Comparison of ENCODE assay signal across 29 cellular contexts in the genomic region with DNA sequence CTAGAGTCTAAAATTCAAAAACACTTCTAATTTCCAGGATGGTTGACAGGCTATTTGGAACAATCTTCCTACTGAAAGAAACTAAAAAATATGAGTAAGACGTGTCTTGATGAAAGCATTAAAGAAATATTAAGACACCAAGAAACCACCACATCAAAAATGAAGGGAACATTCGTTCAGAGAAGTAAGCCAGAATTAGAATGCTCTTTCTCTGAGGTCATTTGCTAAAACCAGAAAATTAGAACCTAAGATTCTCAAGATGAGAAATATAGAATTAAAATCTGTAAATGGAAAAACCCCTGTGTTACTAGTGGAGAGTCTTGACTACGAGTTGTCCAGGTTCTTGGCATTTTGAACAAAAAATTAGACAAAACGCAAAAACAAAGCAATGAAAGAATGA.
"Had no signal": no experiment of that assay in that cellular context is flagged by ENCODE, and none has a peak within 500 bp of the region (broad histone marks: within the 10 kb centered on the region; RNA-seq: fewer than 3 reads in every experiment).

No MANE protein-coding gene starts in this region.

- H3K4me1 ChIP-seq: suprapubic skin, thyroid gland, tibial artery, transverse colon, upper lobe of right lung, uterus, vagina had no signal

- H3K4me3 ChIP-seq: stomach, suprapubic skin, thoracic aorta, thyroid gland, tibial artery, tibial nerve, transverse colon, upper lobe of left lung, upper lobe of right lung, uterus, vagina had no signal

- H3K36me3 ChIP-seq: stomach, suprapubic skin, thoracic aorta, thyroid gland, tibial artery, tibial nerve, transverse colon, upper lobe of left lung, upper lobe of right lung, uterus, vagina had no signal

- FAIRE-seq: urothelium cell line had no signal

- H3K27ac Mint-ChIP-seq: stimulated activated effector memory CD8-positive, alpha-beta T cell treated with anti-CD3 and anti-CD28 coated beads, Interleukin-12 subunit alpha, Interleukin-12 subunit beta, amount 100 ng/mL, for 72 hours; stimulated activated memory B cell treated with anti-CD40 and anti-IgM and Interleukin-4, amounts not matched to agents 10 μg/mL and 1 μg/mL and 100 μg/mL, for 72 hours; stimulated activated naive B cell treated with anti-CD40 and anti-IgM and Interleukin-4, amounts not matched to agents 10 μg/mL and 1 μg/mL and 100 μg/mL, for 72 hours; stimulated activated naive CD8-positive, alpha-beta T cell treated with anti-CD3 and anti-CD28 coated beads, Interleukin-15, amount 100 ng/mL, for 72 hours; stimulated activated naive CD8-positive, alpha-beta T cell treated with anti-CD3 and anti-CD28 coated beads, Interleukin-15, Interleukin-2, amounts not matched to agents 100 ng/mL and 50 ng/mL, for 24 hours; type B pancreatic cell had no signal

- H3K36me3 Mint-ChIP-seq: stimulated activated effector memory CD8-positive, alpha-beta T cell treated with anti-CD3 and anti-CD28 coated beads, Interleukin-12 subunit alpha, Interleukin-12 subunit beta, amount 100 ng/mL, for 72 hours; stimulated activated memory B cell treated with anti-CD40 and anti-IgM and Interleukin-4, amounts not matched to agents 10 μg/mL and 1 μg/mL and 100 μg/mL, for 72 hours; stimulated activated naive B cell treated with anti-CD40 and anti-IgM and Interleukin-4, amounts not matched to agents 10 μg/mL and 1 μg/mL and 100 μg/mL, for 72 hours; type B pancreatic cell had no signal

- H3K9me3 ChIP-seq: stomach, suprapubic skin, testis, thoracic aorta, thyroid gland, tibial artery, tibial nerve, transverse colon, upper lobe of left lung, upper lobe of right lung, uterus, vagina had no signal

- H3K4me3 Mint-ChIP-seq: stimulated activated effector memory CD8-positive, alpha-beta T cell treated with anti-CD3 and anti-CD28 coated beads, Interleukin-12 subunit alpha, Interleukin-12 subunit beta, amount 100 ng/mL, for 72 hours; stimulated activated memory B cell treated with anti-CD40 and anti-IgM and Interleukin-4, amounts not matched to agents 10 μg/mL and 1 μg/mL and 100 μg/mL, for 72 hours; stimulated activated naive B cell treated with anti-CD40 and anti-IgM and Interleukin-4, amounts not matched to agents 10 μg/mL and 1 μg/mL and 100 μg/mL, for 72 hours; stimulated activated naive CD8-positive, alpha-beta T cell treated with anti-CD3 and anti-CD28 coated beads, Interleukin-15, amount 100 ng/mL, for 72 hours; stimulated activated naive CD8-positive, alpha-beta T cell treated with anti-CD3 and anti-CD28 coated beads, Interleukin-15, Interleukin-2, amounts not matched to agents 100 ng/mL and 50 ng/mL, for 24 hours; type B pancreatic cell had no signal

- DNase-seq: stimulated activated CD4-positive, alpha-beta T cell treated with anti-CD3 and anti-CD28 coated beads, Interleukin-2, amount 100 ng/mL, for 48 hours; stimulated activated CD4-positive, alpha-beta T cell treated with anti-CD3 and anti-CD28 coated beads, Interleukin-4, amount 100 ng/mL, for 1 hour; stimulated activated CD4-positive, alpha-beta T cell treated with anti-CD3 and anti-CD28 coated beads, Interleukin-4, amount 100 ng/mL, for 24 hours; stimulated activated CD4-positive, alpha-beta T cell treated with anti-CD3 and anti-CD28 coated beads, Interleukin-4, amount 100 ng/mL, for 4 hours; stimulated activated CD8-positive, alpha-beta memory T cell treated with anti-CD3 and anti-CD28 coated beads, Interleukin-4, amount 100 ng/mL, for 48 hours; stimulated activated naive B cell treated with anti-CD40 and anti-IgM and Interleukin-4, amounts not matched to agents 10 μg/mL and 1 μg/mL and 100 μg/mL, for 72 hours; stimulated activated naive CD4-positive, alpha-beta T cell; stimulated activated naive CD4-positive, alpha-beta T cell treated with Interleukin-2 at 50 U/mL for 16 hours; stimulated activated naive CD8-positive, alpha-beta T cell treated with anti-CD3 and anti-CD28 coated beads, Interleukin-15, amount 100 ng/mL, for 72 hours; stimulated activated naive CD8-positive, alpha-beta T cell treated with anti-CD3 and anti-CD28 coated beads, Interleukin-15, Interleukin-2, amounts not matched to agents 100 U/mL and 50 U/mL, for 24 hours; stomach; substantia nigra; thyroid gland; tibial artery; transverse colon; trophoblast cell; upper lobe of left lung; uterus had no signal

- H3K27ac ChIP-seq: stomach, suprapubic skin, testis, thoracic aorta, thyroid gland, tibial artery, tibial nerve, transverse colon, upper lobe of left lung, upper lobe of right lung, uterus, vagina had no signal

- ATAC-seq: stimulated activated effector memory CD8-positive, alpha-beta T cell treated with anti-CD3 and anti-CD28 coated beads, Interleukin-12 subunit alpha, Interleukin-12 subunit beta, amount 100 ng/mL, for 72 hours; stimulated activated memory B cell treated with anti-CD40 and anti-IgM and Interleukin-4, amounts not matched to agents 10 μg/mL and 1 μg/mL and 100 μg/mL, for 72 hours; stimulated activated naive B cell treated with anti-CD40 and anti-IgM and Interleukin-4, amounts not matched to agents 10 μg/mL and 1 μg/mL and 100 μg/mL, for 72 hours; stimulated activated naive CD8-positive, alpha-beta T cell treated with anti-CD3 and anti-CD28 coated beads, Interleukin-15, amount 100 ng/mL, for 72 hours; stimulated activated naive CD8-positive, alpha-beta T cell treated with anti-CD3 and anti-CD28 coated beads, Interleukin-15, Interleukin-2, amounts not matched to agents 100 U/mL and 50 U/mL, for 24 hours; upper lobe of right lung had no signal

- H3K27me3 Mint-ChIP-seq: stimulated activated memory B cell treated with anti-CD40 and anti-IgM and Interleukin-4, amounts not matched to agents 10 μg/mL and 1 μg/mL and 100 μg/mL, for 72 hours; stimulated activated naive CD8-positive, alpha-beta T cell treated with anti-CD3 and anti-CD28 coated beads, Interleukin-15, amount 100 ng/mL, for 72 hours; stimulated activated naive CD8-positive, alpha-beta T cell treated with anti-CD3 and anti-CD28 coated beads, Interleukin-15, Interleukin-2, amounts not matched to agents 100 ng/mL and 50 ng/mL, for 24 hours; type B pancreatic cell had no signal

- H3K9me3 Mint-ChIP-seq: stimulated activated effector memory CD8-positive, alpha-beta T cell treated with anti-CD3 and anti-CD28 coated beads, Interleukin-12 subunit alpha, Interleukin-12 subunit beta, amount 100 ng/mL, for 72 hours; stimulated activated memory B cell treated with anti-CD40 and anti-IgM and Interleukin-4, amounts not matched to agents 10 μg/mL and 1 μg/mL and 100 μg/mL, for 72 hours; stimulated activated naive B cell treated with anti-CD40 and anti-IgM and Interleukin-4, amounts not matched to agents 10 μg/mL and 1 μg/mL and 100 μg/mL, for 72 hours; stimulated activated naive CD8-positive, alpha-beta T cell treated with anti-CD3 and anti-CD28 coated beads, Interleukin-15, amount 100 ng/mL, for 72 hours; stimulated activated naive CD8-positive, alpha-beta T cell treated with anti-CD3 and anti-CD28 coated beads, Interleukin-15, Interleukin-2, amounts not matched to agents 100 ng/mL and 50 ng/mL, for 24 hours; type B pancreatic cell had no signal

- H3K27me3 ChIP-seq: stomach, suprapubic skin, testis, thyroid gland, tibial artery, tibial nerve, transverse colon, upper lobe of left lung, upper lobe of right lung, uterus, vagina had no signal
